Comparison of ENCODE assay signal across 10 cellular contexts in genomic region chr5:78953092-78953800, GRCh38. TPM values are rescaled to one million over a fixed set of nuclear protein-coding genes. Genes with fewer than 3 reads are reported as not detected.
DNase-seq lines count a peak whose midpoint lies in the region; ATAC-seq and TF ChIP-seq lines count a peak whose summit lies in the region.
"Had no signal": no experiment of that assay in that cellular context is flagged by ENCODE, and none has a peak within 500 bp of the region (broad histone marks: within the 10 kb centered on the region; RNA-seq: fewer than 3 reads in every experiment).

No MANE protein-coding gene starts in this region.

- H3K9me3 Mint-ChIP-seq in activated T-cell treated with anti-CD3 and anti-CD28 coated beads, Interleukin-2, amount 50 U/mL, for 72 hours = no peaks in the 10 kb centered on the region

- no peaks in the 10 kb centered on the region for H3K79me2 ChIP-seq in osteoblast (ENCODE audit: insufficient read depth, low read length)

- peak overlapping the region; percentile 38 for H3K27ac ChIP-seq in osteoblast (ENCODE audit: low read depth, low read length)
- H3K27ac ChIP-seq in upper lobe of right lung = no peak overlapping the region

- peak overlapping the region; percentile 91 for H3K27ac Mint-ChIP-seq in activated T-cell treated with anti-CD3 and anti-CD28 coated beads, Interleukin-2, amount 50 U/mL, for 72 hours

- H3K27me3 ChIP-seq in adipocyte (replicated peaks; ENCODE audit: control insufficient read depth, insufficient read depth, low read length) (no peaks in the 10 kb centered on the region), osteoblast (ENCODE audit: insufficient read depth, low read length) (no peaks in the 10 kb centered on the region), upper lobe of right lung (no peaks in the 10 kb centered on the region)

- peak overlapping the region; percentile 5 for H3K4me2 ChIP-seq in osteoblast (ENCODE audit: insufficient read depth, low read length)

- peak overlapping the region in 1 of 2 donors; percentile 71 for H3K4me3 Mint-ChIP-seq in activated T-cell treated with anti-CD3 and anti-CD28 coated beads, Interleukin-2, amount 50 U/mL, for 72 hours

- H4K20me1 ChIP-seq in osteoblast (ENCODE audit: insufficient read depth, low read length) = no peaks in the 10 kb centered on the region

- peak; percentile 80 to 95 for ATAC-seq in activated T-cell treated with anti-CD3 and anti-CD28 coated beads, Interleukin-2, amount 50 U/mL, for 72 hours (replicated peaks in 1 of 2)
- ATAC-seq in GM21825 (IDR thresholded peaks at IDR 0.05; ENCODE audit: unreplicated experiment) = peak; percentile 53
- no peak for ATAC-seq in upper lobe of right lung
- no peak for ATAC-seq in HG03354 (IDR thresholded peaks at IDR 0.05; ENCODE audit: poor library complexity, severe bottlenecking, unreplicated experiment)
- no peak for ATAC-seq in GM21381 (IDR thresholded peaks at IDR 0.05; ENCODE audit: unreplicated experiment)
- ATAC-seq: PC-3 had no signal

- no peak overlapping the region for H3K9ac ChIP-seq in adipocyte (ENCODE audit: low read length)

- no peak for TF ChIP-seq CTCF in osteoblast (IDR thresholded peaks at IDR 0.05; ENCODE audit: extremely low read depth, low read depth, low read length)
- no peak for TF ChIP-seq CTCF in upper lobe of right lung (IDR thresholded peaks at IDR 0.05)

- peak; percentile 4 to 14 for DNase-seq in activated T-cell treated with anti-CD3 and anti-CD28 coated beads, Interleukin-2, amount 50 U/mL, for 72 hours
- no peak for DNase-seq in activated T-cell treated with anti-CD3 and anti-CD28 coated beads, Interleukin-2, amount 50 U/mL, for 48 hours
- DNase-seq in adipocyte (ENCODE audit: low read depth) (peak; percentile 56), osteoblast (ENCODE audit: insufficient read length, low spot score, missing footprints) (no peak), upper lobe of right lung (no peak)
- DNase-seq: PC-3; stimulated activated CD4-positive, alpha-beta T cell treated with anti-CD3 and anti-CD28 coated beads, Interleukin-2, amount 100 ng/mL, for 48 hours had no signal

- H3K4me1 ChIP-seq in adipocyte (ENCODE audit: control insufficient read depth, insufficient read depth, low read length) (no peaks in the 10 kb centered on the region), osteoblast (ENCODE audit: insufficient read depth, low read length) (peaks cover 6% of the 10 kb centered on the region), upper lobe of right lung (no peaks in the 10 kb centered on the region)

- no peak overlapping the region for H2AFZ ChIP-seq in osteoblast (ENCODE audit: low read length)

- H3K36me3 ChIP-seq in adipocyte (ENCODE audit: control insufficient read depth, insufficient read depth, low read length, severe bottlenecking) (no peaks in the 10 kb centered on the region), osteoblast (ENCODE audit: insufficient read depth, low read length) (no peaks in the 10 kb centered on the region), upper lobe of right lung (no peaks in the 10 kb centered on the region)

- peaks cover 21% of the 10 kb centered on the region for H3K4me1 Mint-ChIP-seq in activated T-cell treated with anti-CD3 and anti-CD28 coated beads, Interleukin-2, amount 50 U/mL, for 72 hours (ENCODE audit: low read depth)

- intact Hi-C loops in upper lobe of right lung (cut with DNase I) = no loop called here

- peaks cover 0 to 2% of the 10 kb centered on the region in 2 donors for H3K36me3 Mint-ChIP-seq in activated T-cell treated with anti-CD3 and anti-CD28 coated beads, Interleukin-2, amount 50 U/mL, for 72 hours (ENCODE audit: insufficient read depth in 2 of 2)

- H3K4me3 ChIP-seq in adipocyte (ENCODE audit: low read length) (no peak overlapping the region), osteoblast (ENCODE audit: insufficient read depth, low read length) (no peak overlapping the region), upper lobe of right lung (no peak overlapping the region)

- H3K27me3 Mint-ChIP-seq in activated T-cell treated with anti-CD3 and anti-CD28 coated beads, Interleukin-2, amount 50 U/mL, for 72 hours (ENCODE audit: low read depth) = no peaks in the 10 kb centered on the region

- H3K9me3 ChIP-seq in adipocyte (ENCODE audit: control insufficient read depth, low read length) (no peaks in the 10 kb centered on the region), osteoblast (ENCODE audit: low read depth, low read length) (no peaks in the 10 kb centered on the region), upper lobe of right lung (no peaks in the 10 kb centered on the region)

RNA-seq across cellular contexts. Expression of gene ARSB, which starts 31.9 kb away (rescaled TPM):
- total RNA-seq in activated T-cell treated with anti-CD3 and anti-CD28 coated beads, Interleukin-2, amount 50 U/mL, for 72 hours = 10 to 100 TPM; 12.4 to 15.3 TPM
- 33.6 and 38.4 TPM in 2 replicates for total RNA-seq in osteoblast
- total RNA-seq in upper lobe of right lung = 15.8 TPM

Comparison
In these comparisons a context has a peak if more than half of its experiments do, and no peak if none do; other contexts are left out.
1. DNase-seq: peak in activated T-cell treated with anti-CD3 and anti-CD28 coated beads, Interleukin-2, amount 50 U/mL, for 72 hours (2 of 2) and adipocyte (single experiment); none in activated T-cell treated with anti-CD3 and anti-CD28 coated beads, Interleukin-2, amount 50 U/mL, for 48 hours (0 of 2), osteoblast (single experiment) and upper lobe of right lung (single experiment).
2. ATAC-seq: peak in activated T-cell treated with anti-CD3 and anti-CD28 coated beads, Interleukin-2, amount 50 U/mL, for 72 hours (2 of 2) and GM21825 (single experiment); none in upper lobe of right lung (single experiment), HG03354 (single experiment) and GM21381 (single experiment).